8 cellular contexts compared by ENCODE assay signal in genomic region chr4:173288296-173288695, GRCh38. TPM values are rescaled to one million over a fixed set of nuclear protein-coding genes. Genes with fewer than 3 reads are reported as not detected.
DNase-seq lines count a peak whose midpoint lies in the region; ATAC-seq and TF ChIP-seq lines count a peak whose summit lies in the region.

No MANE protein-coding gene starts in this region.

- H3K4me3 ChIP-seq in Caco-2 (ENCODE audit: low read depth, low read length) = no peak overlapping the region

- peak; percentile 57 to 60 for TF ChIP-seq CTCF in Caco-2 (IDR thresholded peaks at IDR 0.05; ENCODE audit: insufficient read depth in 1 of 2, low read depth in 1 of 2, low read length in 1 of 2, severe bottlenecking in 1 of 2, unreplicated experiment in 1 of 2)

- no peaks in the 10 kb centered on the region for H3K36me3 Mint-ChIP-seq in Caco-2 (ENCODE audit: insufficient read depth, unreplicated experiment)

- peaks cover 14% of the 10 kb centered on the region for H3K9me3 ChIP-seq in Caco-2

- peaks cover 20% of the 10 kb centered on the region for H3K4me1 Mint-ChIP-seq in Caco-2 (ENCODE audit: low read depth, unreplicated experiment)
- peaks cover 16% of the 10 kb centered on the region for H3K4me1 Mint-ChIP-seq in stimulated activated naive CD8-positive, alpha-beta T cell treated with anti-CD3 and anti-CD28 coated beads, Interleukin-15, amount 100 ng/mL, for 72 hours

- POLR2A ChIA-PET in Caco-2 (lab: Charles Lee) = interaction anchor here (0.8 kb wide), 1 partner anchor 46 kb away, joined by 11 read pairs; the partner anchor contains the start of gene HMGB2

- H3K4me3 Mint-ChIP-seq in Caco-2 (ENCODE audit: unreplicated experiment) = peak overlapping the region; percentile 62
- peak overlapping the region in 1 of 2 donors; percentile 53 for H3K4me3 Mint-ChIP-seq in stimulated activated naive CD8-positive, alpha-beta T cell treated with anti-CD3 and anti-CD28 coated beads, Interleukin-15, amount 100 ng/mL, for 72 hours

- no peaks in the 10 kb centered on the region for H3K27me3 Mint-ChIP-seq in Caco-2 (ENCODE audit: insufficient read depth, unreplicated experiment)
- no peaks in the 10 kb centered on the region for H3K27me3 Mint-ChIP-seq in stimulated activated naive CD8-positive, alpha-beta T cell treated with anti-CD3 and anti-CD28 coated beads, Interleukin-15, amount 100 ng/mL, for 72 hours

- DNase-seq in Caco-2 = peak; percentile 68 to 74
- peak; percentile 76 for DNase-seq in NAMALWA (ENCODE audit: low spot score)
- DNase-seq in activated CD4-positive, alpha-beta T cell treated with anti-CD3 and anti-CD28 coated beads, Interleukin-2, amount 50 U/mL, for 4 hours = peak; percentile 66 to 71
- peak; percentile 54 for DNase-seq in effector CD8-positive, alpha-beta T cell (lab: John Stamatoyannopoulos, UW)
- DNase-seq in mucosa of gallbladder (ENCODE audit: low spot score) = peak; percentile 70
- peak; percentile 51 to 56 for DNase-seq in stimulated activated naive CD8-positive, alpha-beta T cell treated with anti-CD3 and anti-CD28 coated beads, Interleukin-15, amount 100 ng/mL, for 72 hours
- DNase-seq in NCI-H510A (lab: John Stamatoyannopoulos, UW) = no peak

- no peaks in the 10 kb centered on the region for H3K9me3 Mint-ChIP-seq in Caco-2 (ENCODE audit: unreplicated experiment)
- peaks cover 0 to 7% of the 10 kb centered on the region in 2 donors for H3K9me3 Mint-ChIP-seq in stimulated activated naive CD8-positive, alpha-beta T cell treated with anti-CD3 and anti-CD28 coated beads, Interleukin-15, amount 100 ng/mL, for 72 hours

- ATAC-seq in GM21515 (IDR thresholded peaks at IDR 0.05; ENCODE audit: unreplicated experiment) = peak; percentile 79
- no peak for ATAC-seq in stimulated activated naive CD8-positive, alpha-beta T cell treated with anti-CD3 and anti-CD28 coated beads, Interleukin-15, amount 100 ng/mL, for 72 hours

- no peaks in the 10 kb centered on the region for H3K36me3 ChIP-seq in Caco-2 (ENCODE audit: control insufficient read depth, insufficient read depth, low read length)

- intact Hi-C loops in Caco-2 (cut with micrococcal nuclease; ENCODE audit: unreplicated experiment) = loop anchor here (1.0 to 2.0 kb wide), 3 partner anchors 73 to 206 kb away; no protein-coding TSS in a partner anchor

- H3K27ac Mint-ChIP-seq in Caco-2 (ENCODE audit: unreplicated experiment) = no peak overlapping the region
- H3K27ac Mint-ChIP-seq in stimulated activated naive CD8-positive, alpha-beta T cell treated with anti-CD3 and anti-CD28 coated beads, Interleukin-15, amount 100 ng/mL, for 72 hours = peak overlapping the region in 1 of 2 donors; percentile 88

- H3K27me3 ChIP-seq in Caco-2 (replicated peaks; ENCODE audit: control insufficient read depth, insufficient read depth, low read length) = no peaks in the 10 kb centered on the region

- CTCF ChIA-PET in Caco-2 (lab: Charles Lee) = no interaction called here

- H3K4me1 ChIP-seq in Caco-2 = peaks cover 17% of the 10 kb centered on the region

- BruUV-seq in Caco-2 (replicated peaks; lab: Mats Ljungman, UMichigan) = no TSS peak

RNA-seq across cellular contexts. Expression of gene HMGB2, which starts 45.9 kb away (rescaled TPM):
- total RNA-seq in Caco-2 (2022) (272 and 326 TPM in 2 replicates), mucosa of gallbladder (39.1 TPM)
